ENCODE assay signal across 13 cellular contexts in genomic region chr9:16985559-16986348, GRCh38.
DNase-seq lines count a peak whose midpoint lies in the region; ATAC-seq and TF ChIP-seq lines count a peak whose summit lies in the region.
"Had no signal": no experiment of that assay in that cellular context is flagged by ENCODE, and none has a peak within 500 bp of the region (broad histone marks: within the 10 kb centered on the region; RNA-seq: fewer than 3 reads in every experiment).

No MANE protein-coding gene starts in this region.

- no peaks in the 10 kb centered on the region for H3K9me3 ChIP-seq in PC-3 (ENCODE audit: low read length)
- no peaks in the 10 kb centered on the region for H3K9me3 ChIP-seq in prostate gland
- peaks cover 6% of the 10 kb centered on the region; the same call in 1 of the 2 replicates for H3K9me3 ChIP-seq in SJCRH30 (replicated peaks)
- H3K9me3 ChIP-seq: ovary had no signal

- no peaks in the 10 kb centered on the region for H3K79me2 ChIP-seq in PC-3 (ENCODE audit: low read length)

- BruUV-seq in PC-3 (replicated peaks; lab: Mats Ljungman, UMichigan) = no TSS peak

- no peak for TF ChIP-seq CTCF in AG10803 (conservative IDR thresholded peaks at IDR 0.05; ENCODE audit: low read length)
- TF ChIP-seq CTCF in PC-3 (conservative IDR thresholded peaks at IDR 0.05; ENCODE audit: low read depth, low read length) = no peak
- no peak for TF ChIP-seq CTCF in fibroblast of pulmonary artery (IDR thresholded peaks at IDR 0.05; ENCODE audit: low read length, missing control alignments)
- no peak for TF ChIP-seq CTCF in prostate gland (IDR thresholded peaks at IDR 0.05)

- no peak overlapping the region for H3K4me3 ChIP-seq in AG10803 (ENCODE audit: low read length)
- no peak overlapping the region for H3K4me3 ChIP-seq in PC-3 (ENCODE audit: low read length)
- no peak overlapping the region for H3K4me3 ChIP-seq in fibroblast of pulmonary artery (replicated peaks; ENCODE audit: low read depth, low read length)
- no peak overlapping the region for H3K4me3 ChIP-seq in prostate gland
- no peak overlapping the region for H3K4me3 ChIP-seq in SJCRH30
- H3K4me3 ChIP-seq: ovary had no signal

- peak; percentile 76 for DNase-seq in AG10803 (ENCODE audit: low read depth)
- DNase-seq in PC-3 = peak; percentile 25
- DNase-seq in fibroblast of pulmonary artery (ENCODE audit: low read depth) = peak; percentile 53
- peak; percentile 6 for DNase-seq in prostate gland (ENCODE audit: low spot score)
- no peak for DNase-seq in cortex of kidney (lab: John Stamatoyannopoulos, UW)
- no peak for DNase-seq in NCI-H748 (lab: John Stamatoyannopoulos, UW; ENCODE audit: unreplicated experiment)
- DNase-seq in NOMO-1 (lab: John Stamatoyannopoulos, UW; ENCODE audit: unreplicated experiment in 2 of 2) = no peak
- DNase-seq in SJCRH30 = no peak
- DNase-seq: activated CD8-positive, alpha-beta memory T cell treated with anti-CD3 and anti-CD28 coated beads, Interleukin-2, amount 50 U/mL, for 48 hours; NCI-H226; ovary; stimulated activated CD4-positive, alpha-beta T cell treated with anti-CD3 and anti-CD28 coated beads, Interleukin-4, amount 100 ng/mL, for 4 hours had no signal

- intact Hi-C loops in PC-3 (cut with micrococcal nuclease) (no loop called here), prostate gland (cut with DNase I) (no loop called here)

- H3K27ac ChIP-seq in PC-3 (ENCODE audit: low read length) = no peak overlapping the region
- H3K27ac ChIP-seq in prostate gland = peak overlapping the region; percentile 42 to 56
- H3K27ac ChIP-seq in SJCRH30 = no peak overlapping the region
- H3K27ac ChIP-seq: C4-2B, ovary had no signal

- H2AFZ ChIP-seq in PC-3 (ENCODE audit: low read length) = 0 out of 2 replicates have a peak overlapping the region, but pooled peaks have one; percentile 34

- H3K4me1 ChIP-seq in PC-3 (ENCODE audit: insufficient read depth, low read length) = no peaks in the 10 kb centered on the region
- no peaks in the 10 kb centered on the region for H3K4me1 ChIP-seq in prostate gland (replicated peaks)
- H3K4me1 ChIP-seq in SJCRH30 = no peaks in the 10 kb centered on the region; the same call in 1 of the 2 replicates

- POLR2A ChIA-PET in PC-3 (lab: Charles Lee; ENCODE audit: unreplicated experiment) = no interaction called here

- H3K9ac ChIP-seq in PC-3 (ENCODE audit: low read length) = no peak overlapping the region

- CTCF ChIA-PET in PC-3 (lab: Charles Lee) = no interaction called here

- peak; percentile 75 for ATAC-seq in PC-3

- H3K4me2 ChIP-seq in PC-3 (ENCODE audit: low read length) = no peak overlapping the region

- no peak for TF ChIP-seq POLR2A in prostate gland (IDR thresholded peaks at IDR 0.05)

- no peaks in the 10 kb centered on the region for H3K36me3 ChIP-seq in PC-3 (ENCODE audit: low read depth, low read length)
- H3K36me3 ChIP-seq in prostate gland = no peaks in the 10 kb centered on the region
- H3K36me3 ChIP-seq in SJCRH30 = no peaks in the 10 kb centered on the region
- H3K36me3 ChIP-seq: ovary had no signal

- H3F3A ChIP-seq in PC-3 (ENCODE audit: low read length, unreplicated experiment) = no peaks in the 10 kb centered on the region

- H3K27me3 ChIP-seq in PC-3 (ENCODE audit: low read length) (no peaks in the 10 kb centered on the region), prostate gland (replicated peaks; ENCODE audit: insufficient read depth) (no peaks in the 10 kb centered on the region), SJCRH30 (no peaks in the 10 kb centered on the region)
- H3K27me3 ChIP-seq: ovary had no signal

- 58% methylated on average over 12 of the region's 12 CpGs for WGBS in prostate gland

- H3K9me2 ChIP-seq in PC-3 (replicated peaks; ENCODE audit: low read length) = no peaks in the 10 kb centered on the region

- H4K20me1 ChIP-seq in PC-3 (ENCODE audit: low read length) = no peaks in the 10 kb centered on the region

Comparison
In these comparisons a context has a peak if more than half of its experiments do, and no peak if none do; other contexts are left out.
1. DNase-seq: peak in AG10803 (single experiment), PC-3 (single experiment), fibroblast of pulmonary artery (single experiment) and prostate gland (single experiment); none in cortex of kidney (single experiment), NCI-H748 (single experiment), NOMO-1 (0 of 2) and SJCRH30 (0 of 2).
2. H3K27ac ChIP-seq: peak in prostate gland (2 of 2); none in PC-3 (single experiment) and SJCRH30 (single experiment).